Comparison of ENCODE assay signal across 8 cellular contexts in the genomic region with DNA sequence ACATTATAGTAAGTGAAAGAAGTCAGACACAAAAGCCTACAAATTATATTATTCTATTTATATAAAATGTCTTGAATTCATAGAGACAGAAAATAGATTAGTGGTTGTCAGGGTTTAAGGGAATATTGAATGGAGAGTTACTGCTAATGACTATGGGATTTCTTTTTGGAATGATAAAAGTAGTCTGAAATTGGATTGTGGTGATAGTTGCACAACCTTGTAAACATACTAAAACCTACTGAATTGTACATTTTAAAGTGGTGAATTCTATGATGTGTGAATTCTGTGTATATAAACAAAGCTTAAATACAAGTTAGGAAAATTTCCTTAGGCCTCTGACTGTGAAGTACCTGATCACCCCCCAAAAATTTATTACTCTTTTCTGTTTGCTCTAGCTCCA.
"Had no signal": no experiment of that assay in that cellular context is flagged by ENCODE, and none has a peak within 500 bp of the region (broad histone marks: within the 10 kb centered on the region; RNA-seq: fewer than 3 reads in every experiment).

No MANE protein-coding gene starts in this region.

- FAIRE-seq: G401.6, GM12878, GM12891, GM12892, GM18507, GM19239 had no signal

- H3K4me3 ChIP-seq: GM12878 had no signal

- ATAC-seq: GM12878 had no signal

- DNase-seq: GDM1, GF-D8 had no signal
